ENCODE assay signal across 1 cellular context in the genomic region with DNA sequence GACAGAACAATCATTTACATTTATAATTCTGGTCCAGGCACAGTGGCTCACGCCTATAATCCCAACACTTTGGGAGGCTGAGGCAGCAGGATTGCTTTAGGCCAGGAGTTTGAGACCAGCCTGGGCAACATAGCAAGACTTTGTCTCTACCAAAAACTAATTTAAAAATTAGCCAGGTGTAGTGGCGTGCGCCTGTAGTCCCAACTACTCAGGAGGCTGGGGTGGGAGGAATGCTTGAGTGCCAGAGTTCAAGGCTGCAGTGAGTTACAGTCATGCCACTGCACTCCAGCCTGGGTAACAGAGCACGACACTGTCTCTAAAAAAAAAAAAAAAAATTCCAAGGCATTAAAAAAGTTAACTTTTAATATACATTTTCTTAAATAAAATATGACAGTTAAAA.
TF ChIP-seq lines count a peak whose summit lies in the region.

No MANE protein-coding gene starts in this region.

TF ChIP-seq in HepG2, 621 proteins besides CTCF, POLR2A, EP300 and RAD21 (continued from another document and continues in another):
- TF ChIP-seq, protein P1, sequence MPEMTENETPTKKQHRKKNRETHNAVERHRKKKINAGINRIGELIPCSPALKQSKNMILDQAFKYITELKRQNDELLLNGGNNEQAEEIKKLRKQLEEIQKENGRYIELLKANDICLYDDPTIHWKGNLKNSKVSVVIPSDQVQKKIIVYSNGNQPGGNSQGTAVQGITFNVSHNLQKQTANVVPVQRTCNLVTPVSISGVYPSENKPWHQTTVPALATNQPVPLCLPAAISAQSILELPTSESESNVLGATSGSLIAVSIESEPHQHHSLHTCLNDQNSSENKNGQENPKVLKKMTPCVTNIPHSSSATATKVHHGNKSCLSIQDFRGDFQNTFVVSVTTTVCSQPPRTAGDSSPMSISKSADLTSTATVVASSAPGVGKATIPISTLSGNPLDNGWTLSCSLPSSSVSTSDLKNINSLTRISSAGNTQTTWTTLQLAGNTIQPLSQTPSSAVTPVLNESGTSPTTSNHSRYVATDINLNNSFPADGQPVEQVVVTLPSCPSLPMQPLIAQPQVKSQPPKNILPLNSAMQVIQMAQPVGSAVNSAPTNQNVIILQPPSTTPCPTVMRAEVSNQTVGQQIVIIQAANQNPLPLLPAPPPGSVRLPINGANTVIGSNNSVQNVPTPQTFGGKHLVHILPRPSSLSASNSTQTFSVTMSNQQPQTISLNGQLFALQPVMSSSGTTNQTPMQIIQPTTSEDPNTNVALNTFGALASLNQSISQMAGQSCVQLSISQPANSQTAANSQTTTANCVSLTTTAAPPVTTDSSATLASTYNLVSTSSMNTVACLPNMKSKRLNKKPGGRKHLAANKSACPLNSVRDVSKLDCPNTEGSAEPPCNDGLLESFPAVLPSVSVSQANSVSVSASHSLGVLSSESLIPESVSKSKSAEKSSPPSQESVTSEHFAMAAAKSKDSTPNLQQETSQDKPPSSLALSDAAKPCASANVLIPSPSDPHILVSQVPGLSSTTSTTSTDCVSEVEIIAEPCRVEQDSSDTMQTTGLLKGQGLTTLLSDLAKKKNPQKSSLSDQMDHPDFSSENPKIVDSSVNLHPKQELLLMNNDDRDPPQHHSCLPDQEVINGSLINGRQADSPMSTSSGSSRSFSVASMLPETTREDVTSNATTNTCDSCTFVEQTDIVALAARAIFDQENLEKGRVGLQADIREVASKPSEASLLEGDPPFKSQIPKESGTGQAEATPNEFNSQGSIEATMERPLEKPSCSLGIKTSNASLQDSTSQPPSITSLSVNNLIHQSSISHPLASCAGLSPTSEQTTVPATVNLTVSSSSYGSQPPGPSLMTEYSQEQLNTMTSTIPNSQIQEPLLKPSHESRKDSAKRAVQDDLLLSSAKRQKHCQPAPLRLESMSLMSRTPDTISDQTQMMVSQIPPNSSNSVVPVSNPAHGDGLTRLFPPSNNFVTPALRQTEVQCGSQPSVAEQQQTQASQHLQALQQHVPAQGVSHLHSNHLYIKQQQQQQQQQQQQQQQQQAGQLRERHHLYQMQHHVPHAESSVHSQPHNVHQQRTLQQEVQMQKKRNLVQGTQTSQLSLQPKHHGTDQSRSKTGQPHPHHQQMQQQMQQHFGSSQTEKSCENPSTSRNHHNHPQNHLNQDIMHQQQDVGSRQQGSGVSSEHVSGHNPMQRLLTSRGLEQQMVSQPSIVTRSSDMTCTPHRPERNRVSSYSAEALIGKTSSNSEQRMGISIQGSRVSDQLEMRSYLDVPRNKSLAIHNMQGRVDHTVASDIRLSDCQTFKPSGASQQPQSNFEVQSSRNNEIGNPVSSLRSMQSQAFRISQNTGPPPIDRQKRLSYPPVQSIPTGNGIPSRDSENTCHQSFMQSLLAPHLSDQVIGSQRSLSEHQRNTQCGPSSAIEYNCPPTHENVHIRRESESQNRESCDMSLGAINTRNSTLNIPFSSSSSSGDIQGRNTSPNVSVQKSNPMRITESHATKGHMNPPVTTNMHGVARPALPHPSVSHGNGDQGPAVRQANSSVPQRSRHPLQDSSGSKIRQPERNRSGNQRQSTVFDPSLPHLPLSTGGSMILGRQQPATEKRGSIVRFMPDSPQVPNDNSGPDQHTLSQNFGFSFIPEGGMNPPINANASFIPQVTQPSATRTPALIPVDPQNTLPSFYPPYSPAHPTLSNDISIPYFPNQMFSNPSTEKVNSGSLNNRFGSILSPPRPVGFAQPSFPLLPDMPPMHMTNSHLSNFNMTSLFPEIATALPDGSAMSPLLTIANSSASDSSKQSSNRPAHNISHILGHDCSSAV (CRISPR knock-in tag; IDR thresholded peaks at IDR 0.05; ENCODE audit: borderline replicate concordance) = no peak
- peak; percentile 90 for TF ChIP-seq TEAD3 (CRISPR knock-in tag; optimal IDR thresholded peaks at IDR 0.05; ENCODE audit: borderline replicate concordance)
- TF ChIP-seq GATAD1 (CRISPR knock-in tag; IDR thresholded peaks at IDR 0.05) = no peak
- TF ChIP-seq BORCS8-MEF2B (CRISPR knock-in tag; IDR thresholded peaks at IDR 0.05) = no peak
- no peak for TF ChIP-seq AGO2 (optimal IDR thresholded peaks at IDR 0.05; ENCODE audit: low read depth, low read length)
- TF ChIP-seq ZBTB7A (CRISPR knock-in tag; IDR thresholded peaks at IDR 0.05) = no peak
- TF ChIP-seq ISX (CRISPR knock-in tag; conservative IDR thresholded peaks at IDR 0.05) = no peak
- 0 out of 2 replicates have a peak, but pooled peaks have one; percentile 37 for TF ChIP-seq ZNF263 (CRISPR knock-in tag; IDR thresholded peaks at IDR 0.05)
- no peak for TF ChIP-seq NBN (conservative IDR thresholded peaks at IDR 0.05)
- TF ChIP-seq MXI1 (IDR thresholded peaks at IDR 0.05; ENCODE audit: borderline replicate concordance, low read depth, low read length) = no peak
- TF ChIP-seq ZNF12 (CRISPR knock-in tag; IDR thresholded peaks at IDR 0.05) = no peak
- no peak for TF ChIP-seq MED13 (CRISPR knock-in tag; IDR thresholded peaks at IDR 0.05)
- no peak for TF ChIP-seq ZNF772 (CRISPR knock-in tag; IDR thresholded peaks at IDR 0.05)
- TF ChIP-seq, protein P2, sequence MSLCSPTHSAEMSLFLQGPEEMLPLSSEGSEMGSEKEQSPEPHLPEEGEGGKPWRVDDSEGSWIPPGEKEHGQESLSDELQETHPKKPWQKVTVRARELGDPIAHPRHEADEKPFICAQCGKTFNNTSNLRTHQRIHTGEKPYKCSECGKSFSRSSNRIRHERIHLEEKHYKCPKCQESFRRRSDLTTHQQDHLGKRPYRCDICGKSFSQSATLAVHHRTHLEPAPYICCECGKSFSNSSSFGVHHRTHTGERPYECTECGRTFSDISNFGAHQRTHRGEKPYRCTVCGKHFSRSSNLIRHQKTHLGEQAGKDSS (CRISPR knock-in tag; IDR thresholded peaks at IDR 0.05; ENCODE audit: borderline replicate concordance, low read depth) = no peak
- no peak for TF ChIP-seq THYN1 (CRISPR knock-in tag; IDR thresholded peaks at IDR 0.05; ENCODE audit: borderline replicate concordance, low read depth)
- TF ChIP-seq ZNF496 (CRISPR knock-in tag; IDR thresholded peaks at IDR 0.05; ENCODE audit: insufficient replicate concordance) = no peak
- no peak for TF ChIP-seq XRCC5 (optimal IDR thresholded peaks at IDR 0.05; ENCODE audit: low read length)
- TF ChIP-seq, protein P3, sequence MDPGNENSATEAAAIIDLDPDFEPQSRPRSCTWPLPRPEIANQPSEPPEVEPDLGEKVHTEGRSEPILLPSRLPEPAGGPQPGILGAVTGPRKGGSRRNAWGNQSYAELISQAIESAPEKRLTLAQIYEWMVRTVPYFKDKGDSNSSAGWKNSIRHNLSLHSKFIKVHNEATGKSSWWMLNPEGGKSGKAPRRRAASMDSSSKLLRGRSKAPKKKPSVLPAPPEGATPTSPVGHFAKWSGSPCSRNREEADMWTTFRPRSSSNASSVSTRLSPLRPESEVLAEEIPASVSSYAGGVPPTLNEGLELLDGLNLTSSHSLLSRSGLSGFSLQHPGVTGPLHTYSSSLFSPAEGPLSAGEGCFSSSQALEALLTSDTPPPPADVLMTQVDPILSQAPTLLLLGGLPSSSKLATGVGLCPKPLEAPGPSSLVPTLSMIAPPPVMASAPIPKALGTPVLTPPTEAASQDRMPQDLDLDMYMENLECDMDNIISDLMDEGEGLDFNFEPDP (CRISPR knock-in tag; conservative IDR thresholded peaks at IDR 0.05) = no peak
- TF ChIP-seq SP140L (CRISPR knock-in tag; IDR thresholded peaks at IDR 0.05; ENCODE audit: borderline replicate concordance) = no peak
- TF ChIP-seq ZNF788 (CRISPR knock-in tag; IDR thresholded peaks at IDR 0.05; ENCODE audit: borderline replicate concordance) = peak; percentile 48; the same call in 1 of the 2 replicates
- peak; percentile 52; the same call in 1 of the 2 replicates for TF ChIP-seq NCOA2 (CRISPR knock-in tag; IDR thresholded peaks at IDR 0.05)
- no peak for TF ChIP-seq MTF1 (CRISPR knock-in tag; IDR thresholded peaks at IDR 0.05)
- TF ChIP-seq ZSCAN9 (CRISPR knock-in tag; IDR thresholded peaks at IDR 0.05; ENCODE audit: borderline replicate concordance) = 0 out of 2 replicates have a peak, but pooled peaks have one; percentile 33
- TF ChIP-seq EEA1 (CRISPR knock-in tag; IDR thresholded peaks at IDR 0.05; ENCODE audit: borderline replicate concordance) = no peak
- no peak for TF ChIP-seq PAF1 (CRISPR knock-in tag; IDR thresholded peaks at IDR 0.05)
- no peak for TF ChIP-seq KDM5B (CRISPR knock-in tag; IDR thresholded peaks at IDR 0.05; ENCODE audit: borderline replicate concordance)
- peak; percentile 14; the same call in 1 of the 2 replicates for TF ChIP-seq NCOR1 (IDR thresholded peaks at IDR 0.05; ENCODE audit: borderline replicate concordance, low read length)
- no peak for TF ChIP-seq FOXA1 (IDR thresholded peaks at IDR 0.05)
- no peak for TF ChIP-seq FOXA1 (CRISPR knock-in tag; IDR thresholded peaks at IDR 0.05)
- TF ChIP-seq SOX5 (CRISPR knock-in tag; IDR thresholded peaks at IDR 0.05; ENCODE audit: borderline replicate concordance) = peak; percentile 23; the same call in 1 of the 2 replicates
- peak; percentile 50 for TF ChIP-seq ASH2L (IDR thresholded peaks at IDR 0.05; ENCODE audit: insufficient read length, low read depth, low read length)
- TF ChIP-seq SP4 (CRISPR knock-in tag; IDR thresholded peaks at IDR 0.05) = no peak
- no peak for TF ChIP-seq ZNF556 (CRISPR knock-in tag; IDR thresholded peaks at IDR 0.05; ENCODE audit: borderline replicate concordance)
- peak; percentile 26; the same call in 1 of the 2 replicates for TF ChIP-seq ETV5 (CRISPR knock-in tag; IDR thresholded peaks at IDR 0.05; ENCODE audit: borderline replicate concordance)
- no peak for TF ChIP-seq ZFP37 (CRISPR knock-in tag; IDR thresholded peaks at IDR 0.05; ENCODE audit: borderline replicate concordance)
- TF ChIP-seq ZKSCAN5 (CRISPR knock-in tag; IDR thresholded peaks at IDR 0.05) = no peak
- TF ChIP-seq ZSCAN21 (CRISPR knock-in tag; IDR thresholded peaks at IDR 0.05; ENCODE audit: borderline replicate concordance) = no peak
- TF ChIP-seq RAD51 (IDR thresholded peaks at IDR 0.05; ENCODE audit: borderline replicate concordance) = no peak
- TF ChIP-seq, protein P4, sequence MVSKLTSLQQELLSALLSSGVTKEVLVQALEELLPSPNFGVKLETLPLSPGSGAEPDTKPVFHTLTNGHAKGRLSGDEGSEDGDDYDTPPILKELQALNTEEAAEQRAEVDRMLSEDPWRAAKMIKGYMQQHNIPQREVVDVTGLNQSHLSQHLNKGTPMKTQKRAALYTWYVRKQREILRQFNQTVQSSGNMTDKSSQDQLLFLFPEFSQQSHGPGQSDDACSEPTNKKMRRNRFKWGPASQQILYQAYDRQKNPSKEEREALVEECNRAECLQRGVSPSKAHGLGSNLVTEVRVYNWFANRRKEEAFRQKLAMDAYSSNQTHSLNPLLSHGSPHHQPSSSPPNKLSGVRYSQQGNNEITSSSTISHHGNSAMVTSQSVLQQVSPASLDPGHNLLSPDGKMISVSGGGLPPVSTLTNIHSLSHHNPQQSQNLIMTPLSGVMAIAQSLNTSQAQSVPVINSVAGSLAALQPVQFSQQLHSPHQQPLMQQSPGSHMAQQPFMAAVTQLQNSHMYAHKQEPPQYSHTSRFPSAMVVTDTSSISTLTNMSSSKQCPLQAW (CRISPR knock-in tag; IDR thresholded peaks at IDR 0.05) = no peak
- TF ChIP-seq ATAD3A (CRISPR knock-in tag; IDR thresholded peaks at IDR 0.05) = no peak
- TF ChIP-seq ZNF839 (CRISPR knock-in tag; IDR thresholded peaks at IDR 0.05; ENCODE audit: borderline replicate concordance) = no peak
- no peak for TF ChIP-seq IRX3 (CRISPR knock-in tag; IDR thresholded peaks at IDR 0.05; ENCODE audit: borderline replicate concordance, low read depth)
- TF ChIP-seq HNRNPLL (IDR thresholded peaks at IDR 0.05; ENCODE audit: low read depth, low read length, poor library complexity, severe bottlenecking) = no peak
- no peak for TF ChIP-seq ZMAT3 (CRISPR knock-in tag; conservative IDR thresholded peaks at IDR 0.05)
- TF ChIP-seq ARHGAP35 (CRISPR knock-in tag; IDR thresholded peaks at IDR 0.05; ENCODE audit: borderline replicate concordance) = no peak
- TF ChIP-seq, protein P5, sequence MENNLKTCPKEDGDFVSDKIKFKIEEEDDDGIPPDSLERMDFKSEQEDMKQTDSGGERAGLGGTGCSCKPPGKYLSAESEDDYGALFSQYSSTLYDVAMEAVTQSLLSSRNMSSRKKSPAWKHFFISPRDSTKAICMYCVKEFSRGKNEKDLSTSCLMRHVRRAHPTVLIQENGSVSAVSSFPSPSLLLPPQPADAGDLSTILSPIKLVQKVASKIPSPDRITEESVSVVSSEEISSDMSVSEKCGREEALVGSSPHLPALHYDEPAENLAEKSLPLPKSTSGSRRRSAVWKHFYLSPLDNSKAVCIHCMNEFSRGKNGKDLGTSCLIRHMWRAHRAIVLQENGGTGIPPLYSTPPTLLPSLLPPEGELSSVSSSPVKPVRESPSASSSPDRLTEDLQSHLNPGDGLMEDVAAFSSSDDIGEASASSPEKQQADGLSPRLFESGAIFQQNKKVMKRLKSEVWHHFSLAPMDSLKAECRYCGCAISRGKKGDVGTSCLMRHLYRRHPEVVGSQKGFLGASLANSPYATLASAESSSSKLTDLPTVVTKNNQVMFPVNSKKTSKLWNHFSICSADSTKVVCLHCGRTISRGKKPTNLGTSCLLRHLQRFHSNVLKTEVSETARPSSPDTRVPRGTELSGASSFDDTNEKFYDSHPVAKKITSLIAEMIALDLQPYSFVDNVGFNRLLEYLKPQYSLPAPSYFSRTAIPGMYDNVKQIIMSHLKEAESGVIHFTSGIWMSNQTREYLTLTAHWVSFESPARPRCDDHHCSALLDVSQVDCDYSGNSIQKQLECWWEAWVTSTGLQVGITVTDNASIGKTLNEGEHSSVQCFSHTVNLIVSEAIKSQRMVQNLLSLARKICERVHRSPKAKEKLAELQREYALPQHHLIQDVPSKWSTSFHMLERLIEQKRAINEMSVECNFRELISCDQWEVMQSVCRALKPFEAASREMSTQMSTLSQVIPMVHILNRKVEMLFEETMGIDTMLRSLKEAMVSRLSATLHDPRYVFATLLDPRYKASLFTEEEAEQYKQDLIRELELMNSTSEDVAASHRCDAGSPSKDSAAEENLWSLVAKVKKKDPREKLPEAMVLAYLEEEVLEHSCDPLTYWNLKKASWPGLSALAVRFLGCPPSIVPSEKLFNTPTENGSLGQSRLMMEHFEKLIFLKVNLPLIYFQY (CRISPR knock-in tag; IDR thresholded peaks at IDR 0.05; ENCODE audit: borderline replicate concordance) = no peak
- no peak for TF ChIP-seq ZNF343 (CRISPR knock-in tag; IDR thresholded peaks at IDR 0.05)
- TF ChIP-seq, protein P6, sequence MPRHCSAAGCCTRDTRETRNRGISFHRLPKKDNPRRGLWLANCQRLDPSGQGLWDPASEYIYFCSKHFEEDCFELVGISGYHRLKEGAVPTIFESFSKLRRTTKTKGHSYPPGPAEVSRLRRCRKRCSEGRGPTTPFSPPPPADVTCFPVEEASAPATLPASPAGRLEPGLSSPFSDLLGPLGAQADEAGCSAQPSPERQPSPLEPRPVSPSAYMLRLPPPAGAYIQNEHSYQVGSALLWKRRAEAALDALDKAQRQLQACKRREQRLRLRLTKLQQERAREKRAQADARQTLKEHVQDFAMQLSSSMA (CRISPR knock-in tag; IDR thresholded peaks at IDR 0.05) = no peak
- TF ChIP-seq MIER2 (CRISPR knock-in tag; IDR thresholded peaks at IDR 0.05) = no peak
- peak; percentile 79; the same call in 1 of the 2 replicates for TF ChIP-seq ZNF362 (CRISPR knock-in tag; IDR thresholded peaks at IDR 0.05; ENCODE audit: borderline replicate concordance)
- no peak; the same call in 1 of the 2 replicates for TF ChIP-seq PHF21A (CRISPR knock-in tag; IDR thresholded peaks at IDR 0.05)
